8 cellular contexts compared by ENCODE assay signal in genomic region chr3:59212128-59212764, GRCh38.
DNase-seq lines count a peak whose midpoint lies in the region; ATAC-seq and TF ChIP-seq lines count a peak whose summit lies in the region.

No MANE protein-coding gene starts in this region.

- CTCF ChIA-PET in CD4-positive, alpha-beta T cell (lab: Charles Lee), result interaction anchor here (1.3 kb wide), 1 partner anchor 646 kb away, joined by 5 read pairs; no protein-coding TSS in a partner anchor

- H3K36me3 Mint-ChIP-seq in CD4-positive, alpha-beta T cell (ENCODE audit: low read depth), result no peaks in the 10 kb centered on the region
- no peaks in the 10 kb centered on the region for H3K36me3 Mint-ChIP-seq in type B pancreatic cell

- H3K27me3 Mint-ChIP-seq in CD4-positive, alpha-beta T cell, result peaks cover 8% of the 10 kb centered on the region
- H3K27me3 Mint-ChIP-seq in type B pancreatic cell, result peaks cover 4% of the 10 kb centered on the region

- peaks cover 11% of the 10 kb centered on the region for H3K27me3 ChIP-seq in CD4-positive, alpha-beta T cell (ENCODE audit: control insufficient read depth, insufficient read depth, low read length)

- POLR2A ChIA-PET in CD4-positive, alpha-beta T cell (lab: Charles Lee), result interaction anchor here (0.6 kb wide), 1 partner anchor 657 kb away, joined by 3 read pairs; no protein-coding TSS in a partner anchor

- H3K9me3 ChIP-seq in CD4-positive, alpha-beta T cell (ENCODE audit: control insufficient read depth, low read length), result no peaks in the 10 kb centered on the region

- peak; percentile 82 for TF ChIP-seq CTCF in CD4-positive, alpha-beta T cell (IDR thresholded peaks at IDR 0.05)
- TF ChIP-seq CTCF in cardiac fibroblast (IDR thresholded peaks at IDR 0.05; ENCODE audit: low read depth, low read length), result peak; percentile 51
- peak; percentile 88 for TF ChIP-seq CTCF in type B pancreatic cell (conservative IDR thresholded peaks at IDR 0.05)

- H3K27ac ChIP-seq in CD4-positive, alpha-beta T cell (ENCODE audit: low read depth, low read length), result no peak overlapping the region

- no peak overlapping the region for H3K27ac Mint-ChIP-seq in CD4-positive, alpha-beta T cell
- no peak overlapping the region for H3K27ac Mint-ChIP-seq in type B pancreatic cell

- intact Hi-C loops in CD4-positive, alpha-beta T cell (cut with DNase I, micrococcal nuclease), result loop anchor here (1.0 to 10.0 kb wide), 7 partner anchors 214 to 1733 kb away; no protein-coding TSS in a partner anchor

- no peak overlapping the region for H3K4me3 ChIP-seq in cardiac fibroblast (replicated peaks in 1 of 2; ENCODE audit: low read depth in 2 of 2, low read length in 2 of 2)

- no peak for DNase-seq in CD4-positive, alpha-beta T cell
- DNase-seq in NCI-H774 (lab: John Stamatoyannopoulos, UW), result peak; percentile 26
- peak; percentile 59 to 61 for DNase-seq in cardiac fibroblast (ENCODE audit: low read depth in 2 of 2)
- DNase-seq in left kidney (ENCODE audit: low read depth, low spot score), result peak; percentile 80
- DNase-seq in type B pancreatic cell (ENCODE audit: extremely low spot score, unreplicated experiment), result no peak
- no peak for DNase-seq in 8988T

- no peaks in the 10 kb centered on the region for H3K9me3 Mint-ChIP-seq in CD4-positive, alpha-beta T cell
- no peaks in the 10 kb centered on the region for H3K9me3 Mint-ChIP-seq in type B pancreatic cell

- no peaks in the 10 kb centered on the region for H3K4me1 Mint-ChIP-seq in CD4-positive, alpha-beta T cell (ENCODE audit: low read depth)
- H3K4me1 Mint-ChIP-seq in type B pancreatic cell (ENCODE audit: unreplicated experiment), result peaks cover 10% of the 10 kb centered on the region

- H3K4me3 Mint-ChIP-seq in CD4-positive, alpha-beta T cell, result no peak overlapping the region
- no peak overlapping the region for H3K4me3 Mint-ChIP-seq in type B pancreatic cell

- peak; percentile 68 for ATAC-seq in CD4-positive, alpha-beta T cell (ENCODE audit: poor library complexity)
- ATAC-seq in GM18858 (IDR thresholded peaks at IDR 0.05; ENCODE audit: unreplicated experiment), result peak; percentile 88
- peak; percentile 74 for ATAC-seq in HG03342 (IDR thresholded peaks at IDR 0.05; ENCODE audit: unreplicated experiment)

Comparison
In these comparisons a context has a peak if more than half of its experiments do, and no peak if none do; other contexts are left out.
1. DNase-seq: peak in NCI-H774 (single experiment), cardiac fibroblast (2 of 2) and left kidney (single experiment); none in CD4-positive, alpha-beta T cell (0 of 10), type B pancreatic cell (single experiment) and 8988T (single experiment).
2. Peak in every context shown above with its lines, with median percentiles within 50 percentile points of each other: ATAC-seq and CTCF ChIP-seq.